ENCODE assay signal across 9 cellular contexts in the genomic region with DNA sequence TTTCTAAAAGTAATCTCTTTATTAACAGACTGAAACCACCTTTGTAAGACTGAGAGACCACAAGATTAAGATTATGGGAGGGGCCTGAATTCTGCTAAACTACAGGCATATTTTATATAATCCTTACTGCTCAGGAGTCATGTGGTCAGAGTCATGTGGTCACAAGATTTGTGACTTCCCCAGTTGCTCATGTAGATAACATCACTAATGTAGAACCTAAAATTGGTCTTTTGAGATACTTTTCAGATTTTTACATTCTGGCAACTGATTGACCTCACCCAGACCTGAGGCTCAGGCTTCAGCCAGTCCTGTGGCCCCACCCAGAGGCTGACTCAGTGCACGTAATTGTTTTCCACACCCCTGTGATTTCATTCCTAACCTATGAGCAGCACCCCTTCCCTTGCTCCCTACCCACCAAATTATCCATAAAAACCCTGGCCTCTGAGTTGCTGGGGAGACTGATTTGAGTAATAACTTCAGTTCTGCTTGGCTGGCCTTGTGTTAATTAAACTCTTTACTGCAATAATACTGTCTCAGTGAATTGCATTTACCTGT. TPM values are rescaled to one million over a fixed set of nuclear protein-coding genes. Genes with fewer than 3 reads are reported as not detected.
DNase-seq lines count a peak whose midpoint lies in the region; ATAC-seq and TF ChIP-seq lines count a peak whose summit lies in the region.
"Had no signal": no experiment of that assay in that cellular context is flagged by ENCODE, and none has a peak within 500 bp of the region (broad histone marks: within the 10 kb centered on the region; RNA-seq: fewer than 3 reads in every experiment).

No MANE protein-coding gene starts in this region.

- H3K27ac Mint-ChIP-seq in neural progenitor cell: no peak overlapping the region

- H2AFZ ChIP-seq in neural progenitor cell (replicated peaks): no peak overlapping the region

- no peaks in the 10 kb centered on the region for H3K36me3 ChIP-seq in neural progenitor cell

- H3K9me3 ChIP-seq in neural progenitor cell (ENCODE audit: low read depth): no peaks in the 10 kb centered on the region

- peak; percentile 77 for DNase-seq in AG09309 (ENCODE audit: low read depth)
- peak; percentile 41 to 69 for DNase-seq in SW 1271 (lab: John Stamatoyannopoulos, UW)
- peak; percentile 82 for DNase-seq in dedifferentiated amniotic fluid mesenchymal stem cell (ENCODE audit: extremely low spot score)
- DNase-seq in neural progenitor cell (ENCODE audit: low spot score): peak; percentile 34
- DNase-seq in Ammon's horn (ENCODE audit: low spot score): no peak
- no peak for DNase-seq in GM19238 (ENCODE audit: insufficient read length, low spot score)

- no peaks in the 10 kb centered on the region for H4K20me1 ChIP-seq in neural progenitor cell (ENCODE audit: low read depth)

- H3K4me1 ChIP-seq in neural progenitor cell: peaks cover 2% of the 10 kb centered on the region

- no peaks in the 10 kb centered on the region for H3K27me3 Mint-ChIP-seq in neural progenitor cell (ENCODE audit: insufficient read depth, low read depth)

- H3K27me3 ChIP-seq in neural progenitor cell: no peaks in the 10 kb centered on the region

- H3F3A ChIP-seq in neural progenitor cell (ENCODE audit: low read depth): no peaks in the 10 kb centered on the region

- no peak overlapping the region for H3K9ac ChIP-seq in neural progenitor cell

- ATAC-seq in GM18502 (IDR thresholded peaks at IDR 0.05; ENCODE audit: poor library complexity, unreplicated experiment) (peak; percentile 68), HG03196 (IDR thresholded peaks at IDR 0.05; ENCODE audit: unreplicated experiment) (peak; percentile 46)

- peaks cover 6% of the 10 kb centered on the region for H3K4me1 Mint-ChIP-seq in neural progenitor cell

- H3K9me3 Mint-ChIP-seq in neural progenitor cell: no peaks in the 10 kb centered on the region

- no peak overlapping the region for H3K27ac ChIP-seq in neural progenitor cell

- no peak overlapping the region for H3K4me3 Mint-ChIP-seq in neural progenitor cell

- no peaks in the 10 kb centered on the region for H3K79me2 ChIP-seq in neural progenitor cell (ENCODE audit: low read depth)

- H3K4me3 ChIP-seq in AG09309 (ENCODE audit: control insufficient read depth, low read depth, low read length): no peak overlapping the region
- H3K4me3 ChIP-seq in neural progenitor cell: no peak overlapping the region
- H3K4me3 ChIP-seq: lung had no signal

- TF ChIP-seq CTCF in AG09309 (IDR thresholded peaks at IDR 0.05; ENCODE audit: control insufficient read depth, insufficient read depth, low read depth, low read length, missing control alignments): no peak
- peak; percentile 47 for TF ChIP-seq CTCF in neural progenitor cell (IDR thresholded peaks at IDR 0.05)

- no peaks in the 10 kb centered on the region for H3K36me3 Mint-ChIP-seq in neural progenitor cell

- no peak overlapping the region for H3K4me2 ChIP-seq in neural progenitor cell

RNA-seq across cellular contexts. Expression of a gene that starts 41.8 kb away (rescaled TPM):
- total RNA-seq in neural progenitor cell (ENCODE audit: low replicate concordance): 33.9 and 45.0 TPM in 2 replicates

Comparison
In these comparisons a context has a peak if more than half of its experiments do, and no peak if none do; other contexts are left out.
1. DNase-seq: peak in AG09309 (single experiment), SW 1271 (2 of 2), dedifferentiated amniotic fluid mesenchymal stem cell (single experiment) and neural progenitor cell (single experiment); none in Ammon's horn (single experiment) and GM19238 (single experiment).